ENCODE assay signal across 8 cellular contexts in the genomic region with DNA sequence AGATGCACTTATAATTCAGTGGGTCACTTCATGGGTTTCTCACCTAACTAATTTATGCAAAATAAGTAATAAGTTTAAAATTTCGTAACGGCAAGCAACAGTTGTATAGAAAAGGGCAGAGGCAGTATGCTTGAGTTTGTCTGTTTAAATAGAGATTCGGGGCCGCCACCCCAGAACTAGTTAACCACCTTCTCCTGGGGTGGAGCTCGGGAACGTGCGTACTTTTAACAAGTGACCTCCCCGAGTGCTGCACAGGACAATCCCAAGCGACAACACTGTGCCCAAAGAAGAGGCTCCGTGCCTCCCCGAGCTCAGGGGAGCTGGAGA. TPM values are rescaled to one million over a fixed set of nuclear protein-coding genes. Genes with fewer than 3 reads are reported as not detected.
DNase-seq lines count a peak whose midpoint lies in the region; ATAC-seq, FAIRE-seq and TF ChIP-seq lines count a peak whose summit lies in the region.

No MANE protein-coding gene starts in this region.

- no peaks in the 10 kb centered on the region for H3K27me3 ChIP-seq in pancreas

- H4K20me1 ChIP-seq in OCI-LY7 (ENCODE audit: insufficient read depth, low read length), result peaks cover 16% of the 10 kb centered on the region; the same call in 1 of the 2 replicates

- H3K27ac ChIP-seq in OCI-LY7 (ENCODE audit: low read depth, low read length, poor library complexity, severe bottlenecking) (peak overlapping the region; percentile 28), pancreas (peak overlapping the region; percentile 67 to 94 (median 76))

- DNase-seq in OCI-LY7 (ENCODE audit: low spot score) (no peak), epithelial cell of esophagus (ENCODE audit: low read depth) (no peak), pancreas (no peak), SK-N-DZ (ENCODE audit: low spot score) (no peak)
- no peak for DNase-seq in stimulated activated CD4-positive, alpha-beta T cell treated with anti-CD3 and anti-CD28 coated beads, Interleukin-15, amount 100 ng/mL, for 24 hours

- peak in 2 of 4 donors; percentile 27 to 36 for ATAC-seq in pancreas
- no peak for ATAC-seq in esophagus mucosa
- no peak for ATAC-seq in HG02981 (IDR thresholded peaks at IDR 0.05; ENCODE audit: unreplicated experiment)

- H3K9me2 ChIP-seq in OCI-LY7 (ENCODE audit: insufficient read depth, low read length), result no peaks in the 10 kb centered on the region

- WGBS in pancreas, 2 donors, result 0% methylated on average over 11 of the region's 11 CpGs

- no TSS peak for BruUV-seq in OCI-LY7 (replicated peaks; lab: Mats Ljungman, UMichigan)

- peak overlapping the region; percentile 59 for H2AFZ ChIP-seq in OCI-LY7 (ENCODE audit: low read length)

- CTCF ChIA-PET in OCI-LY7 (lab: Charles Lee; ENCODE audit: unreplicated experiment), result interaction anchor here (1.3 kb wide), 1 partner anchor 119 kb away, joined by 7 read pairs; no protein-coding TSS in a partner anchor

- H3K9me3 ChIP-seq in OCI-LY7 (ENCODE audit: low read length), result no peaks in the 10 kb centered on the region
- H3K9me3 ChIP-seq in pancreas, result no peaks in the 10 kb centered on the region

- H3K4me1 ChIP-seq in OCI-LY7 (ENCODE audit: insufficient read depth, low read length, poor library complexity, severe bottlenecking) (peaks cover 11% of the 10 kb centered on the region), pancreas (peaks cover 21 to 42% (median 41%) of the 10 kb centered on the region in 3 donors)

- peaks cover 52% of the 10 kb centered on the region for H3K79me2 ChIP-seq in OCI-LY7 (ENCODE audit: insufficient read depth, low read depth, low read length)

- peak overlapping the region; percentile 85 for H3K4me3 ChIP-seq in GM08714 (ENCODE audit: low read length)
- H3K4me3 ChIP-seq in OCI-LY7 (ENCODE audit: low read depth, low read length, poor library complexity, severe bottlenecking), result peak overlapping the region; percentile 96
- H3K4me3 ChIP-seq in epithelial cell of esophagus (ENCODE audit: low read length), result peak overlapping the region; percentile 87
- H3K4me3 ChIP-seq in pancreas, result peak overlapping the region; percentile 50 to 83 (median 76)

- intact Hi-C loops in OCI-LY7 (cut with micrococcal nuclease; ENCODE audit: unreplicated experiment) (loop anchor here (2.0 kb wide), 2 partner anchors 534 to 606 kb away; a partner anchor contains a TSS), pancreas (cut with DNase I) (loop anchor here in 1 of 3 donors (10.0 kb wide), 1 partner anchor 120 kb away; a partner anchor contains a TSS)

- peak overlapping the region; percentile 93 for H3K4me2 ChIP-seq in OCI-LY7 (ENCODE audit: low read length)

- POLR2A ChIA-PET in OCI-LY7 (lab: Charles Lee), result interaction anchor here (0.6 to 2.8 kb wide), 23 partner anchors 9 to 701 kb away, joined by 3 to 23 read pairs (median 4); a partner anchor contains a TSS

- TF ChIP-seq CTCF in OCI-LY7 (conservative IDR thresholded peaks at IDR 0.05; ENCODE audit: low read length) (no peak), epithelial cell of esophagus (IDR thresholded peaks at IDR 0.05; ENCODE audit: insufficient read depth, low read depth, low read length, missing control alignments) (no peak), pancreas (IDR thresholded peaks at IDR 0.05) (no peak)

- FAIRE-seq in pancreas (lab: Jason Lieb, UNC), result no peak

- peaks cover 47% of the 10 kb centered on the region for H3K36me3 ChIP-seq in OCI-LY7 (ENCODE audit: insufficient read depth, low read length)
- H3K36me3 ChIP-seq in pancreas, result peaks cover 0 to 5% (median 0%) of the 10 kb centered on the region in 3 donors

RNA-seq across cellular contexts. Expression of a gene that starts 0.4 kb away (rescaled TPM):
- 61.2 and 63.3 TPM in 2 replicates for total RNA-seq in OCI-LY7 (2014; rRNA removed; shearing (Covaris generic))
- total RNA-seq in OCI-LY7 (2022), result 145 and 158 TPM in 2 replicates
- 100 to 1,000 TPM; 144 to 251 (median 193) TPM for total RNA-seq in pancreas
- 10 to 100 TPM; 91.5 to 96.9 TPM for polyA plus RNA-seq in pancreas
- 75.9 TPM for total RNA-seq in esophagus mucosa
- 105 and 119 TPM in 2 replicates for polyA plus RNA-seq in SK-N-DZ (2014; cell fraction: cytosol; rRNA removed)
- polyA plus RNA-seq in SK-N-DZ (2014; cell fraction: nucleus; rRNA removed), result 40.6 and 61.1 TPM in 2 replicates
